15 cellular contexts compared by ENCODE assay signal in the genomic region with DNA sequence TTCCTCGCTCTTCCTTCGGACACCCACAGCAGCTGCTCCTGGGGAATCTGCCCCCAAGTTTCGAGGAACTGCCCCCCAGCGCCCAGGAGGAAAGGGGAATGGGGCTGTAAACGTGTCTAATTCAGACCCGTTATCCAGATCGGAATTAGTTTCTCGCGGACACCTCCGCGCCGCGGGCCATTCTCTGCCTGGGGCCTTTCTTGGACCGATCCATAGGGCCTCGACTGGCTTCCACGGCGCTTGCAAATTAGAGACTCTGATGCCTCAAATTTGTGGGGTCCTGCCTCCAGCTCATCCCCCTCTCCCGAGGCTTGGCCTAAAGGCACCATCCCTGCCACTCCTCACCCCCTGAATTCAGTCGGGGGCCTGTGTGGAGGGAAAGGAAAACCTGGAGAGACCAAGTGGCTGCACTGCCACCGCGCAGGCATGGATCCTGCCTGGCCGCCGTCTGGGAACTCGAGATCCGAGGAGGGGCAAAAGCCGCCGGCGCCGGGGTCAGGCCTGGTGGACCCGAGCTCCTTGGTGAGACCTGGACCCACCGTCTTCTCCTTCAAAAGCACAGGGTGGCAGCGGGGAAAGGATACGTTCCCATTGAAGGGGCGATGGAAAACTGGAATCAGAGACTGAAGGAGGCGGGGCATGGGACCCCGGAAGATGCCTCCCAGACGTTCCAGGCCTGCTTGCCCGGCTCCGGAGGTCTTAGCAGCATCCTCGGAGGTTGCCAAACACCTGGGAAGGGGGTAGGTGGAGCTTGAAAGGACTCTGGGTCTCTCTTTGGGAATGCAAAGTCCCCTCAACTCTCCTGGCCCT. TPM values are rescaled to one million over a fixed set of nuclear protein-coding genes. Genes with fewer than 3 reads are reported as not detected.
DNase-seq lines count a peak whose midpoint lies in the region; ATAC-seq, FAIRE-seq and TF ChIP-seq lines count a peak whose summit lies in the region.
"Had no signal": no experiment of that assay in that cellular context is flagged by ENCODE, and none has a peak within 500 bp of the region (broad histone marks: within the 10 kb centered on the region; RNA-seq: fewer than 3 reads in every experiment).

No MANE protein-coding gene starts in this region.

- peaks cover 63% of the 10 kb centered on the region for H3K27me3 Mint-ChIP-seq in activated T-helper 17 cell treated with anti-CD3 and anti-CD28 coated beads, Interleukin-2, amount 50 U/mL, for 72 hours
- peaks cover 89% of the 10 kb centered on the region for H3K27me3 Mint-ChIP-seq in neural progenitor cell (ENCODE audit: insufficient read depth, low read depth)

- peak overlapping the region; percentile 62 for H3K4me3 Mint-ChIP-seq in activated T-helper 17 cell treated with anti-CD3 and anti-CD28 coated beads, Interleukin-2, amount 50 U/mL, for 72 hours
- H3K4me3 Mint-ChIP-seq in neural progenitor cell, result no peak overlapping the region
- H3K4me3 Mint-ChIP-seq: activated T-helper 1 cell treated with anti-CD3 and anti-CD28 coated beads, Interleukin-12 subunit alpha, Interleukin-12 subunit beta, Interleukin-2, Interleukin-4 antibody, amounts not matched to agents 30 ng/mL and 10 ng/mL and 1 ng/mL, durations not matched to agents 14 hours and 24 hours and 36 hours had no signal

- no peaks in the 10 kb centered on the region for H3K9me3 Mint-ChIP-seq in activated T-helper 17 cell treated with anti-CD3 and anti-CD28 coated beads, Interleukin-2, amount 50 U/mL, for 72 hours
- H3K9me3 Mint-ChIP-seq in neural progenitor cell, result peaks cover 2% of the 10 kb centered on the region
- H3K9me3 Mint-ChIP-seq: activated T-helper 1 cell treated with anti-CD3 and anti-CD28 coated beads, Interleukin-12 subunit alpha, Interleukin-12 subunit beta, Interleukin-2, Interleukin-4 antibody, amounts not matched to agents 30 ng/mL and 10 ng/mL and 1 ng/mL, durations not matched to agents 14 hours and 24 hours and 36 hours had no signal

- ATAC-seq in activated T-helper 17 cell treated with anti-CD3 and anti-CD28 coated beads, Interleukin-2, amount 50 U/mL, for 72 hours (replicated peaks), result no peak
- no peak for ATAC-seq in HG02763 (IDR thresholded peaks at IDR 0.05; ENCODE audit: unreplicated experiment)

- no peaks in the 10 kb centered on the region for H3K36me3 Mint-ChIP-seq in activated T-helper 17 cell treated with anti-CD3 and anti-CD28 coated beads, Interleukin-2, amount 50 U/mL, for 72 hours (ENCODE audit: low read depth)
- no peaks in the 10 kb centered on the region for H3K36me3 Mint-ChIP-seq in neural progenitor cell

- H3K36me3 ChIP-seq in HUES48 (ENCODE audit: control insufficient read depth, insufficient read depth, low read length) (no peaks in the 10 kb centered on the region), neural progenitor cell (no peaks in the 10 kb centered on the region)
- H3K36me3 ChIP-seq: prostate gland, uterus had no signal

- H3K9me3 ChIP-seq in HUES48 (ENCODE audit: control insufficient read depth, insufficient read depth, low read length), result no peaks in the 10 kb centered on the region
- H3K9me3 ChIP-seq in neural progenitor cell (ENCODE audit: low read depth), result no peaks in the 10 kb centered on the region
- H3K9me3 ChIP-seq: A549, prostate gland, uterus had no signal

- no peak overlapping the region for H3K27ac Mint-ChIP-seq in activated T-helper 17 cell treated with anti-CD3 and anti-CD28 coated beads, Interleukin-2, amount 50 U/mL, for 72 hours
- H3K27ac Mint-ChIP-seq in neural progenitor cell, result no peak overlapping the region

- H3K4me2 ChIP-seq in neural progenitor cell, result peak overlapping the region; percentile 57

- no peak overlapping the region for H2AFZ ChIP-seq in neural progenitor cell (replicated peaks)

- H3K4me1 ChIP-seq in HUES48 (ENCODE audit: control insufficient read depth, insufficient read depth, low read length) (peaks cover 17% of the 10 kb centered on the region; the same call in 1 of the 2 replicates), neural progenitor cell (peaks cover 18% of the 10 kb centered on the region)
- H3K4me1 ChIP-seq: A549, foreskin keratinocyte had no signal

- H3K27me3 ChIP-seq in HUES48 (ENCODE audit: control insufficient read depth, insufficient read depth, low read length), result peaks cover 97% of the 10 kb centered on the region
- H3K27me3 ChIP-seq in neural progenitor cell, result peaks cover 100% of the 10 kb centered on the region

- H3K27ac ChIP-seq in HUES48 (ENCODE audit: low read depth, low read length) (no peak overlapping the region), neural progenitor cell (no peak overlapping the region)
- H3K27ac ChIP-seq: A549, foreskin keratinocyte, prostate gland, uterus had no signal

- H3K4me3 ChIP-seq in HUES48 (ENCODE audit: low read depth, low read length) (peak overlapping the region; percentile 2; the same call in 1 of the 2 replicates), neural progenitor cell (peak overlapping the region; percentile 2)
- H3K4me3 ChIP-seq: prostate gland, uterus had no signal

- no peaks in the 10 kb centered on the region for H3K79me2 ChIP-seq in neural progenitor cell (ENCODE audit: low read depth)

- H4K20me1 ChIP-seq in neural progenitor cell (ENCODE audit: low read depth), result peaks cover 63% of the 10 kb centered on the region

- DNase-seq in NCI-H748 (lab: John Stamatoyannopoulos, UW; ENCODE audit: unreplicated experiment) (peak; percentile 41), NCI-H748 treated with DMSO at 0.1 percent for 48 hours (lab: John Stamatoyannopoulos, UW) (no peak), neural progenitor cell (ENCODE audit: low spot score) (peak; percentile 43), urothelium cell line (ENCODE audit: low spot score) (no peak), SIG-M5 (lab: John Stamatoyannopoulos, UW) (no peak)
- DNase-seq: cerebellar nuclear complex, foreskin keratinocyte had no signal

- no peak for TF ChIP-seq CTCF in neural progenitor cell (IDR thresholded peaks at IDR 0.05)

- peaks cover 31% of the 10 kb centered on the region for H3F3A ChIP-seq in neural progenitor cell (ENCODE audit: low read depth)

- H3K9ac ChIP-seq in HUES48 (ENCODE audit: low read depth, low read length) (no peak overlapping the region), neural progenitor cell (no peak overlapping the region)

- FAIRE-seq in urothelium cell line (lab: Jason Lieb, UNC), result no peak
- FAIRE-seq: A549 had no signal

- H3K4me1 Mint-ChIP-seq in activated T-helper 17 cell treated with anti-CD3 and anti-CD28 coated beads, Interleukin-2, amount 50 U/mL, for 72 hours, result peaks cover 5% of the 10 kb centered on the region
- peaks cover 31% of the 10 kb centered on the region for H3K4me1 Mint-ChIP-seq in neural progenitor cell

RNA-seq across cellular contexts. Expression of a gene that starts 13.7 kb away (rescaled TPM):
- not detected for total RNA-seq in activated T-helper 17 cell treated with anti-CD3 and anti-CD28 coated beads, Interleukin-2, amount 50 U/mL, for 72 hours
- total RNA-seq in neural progenitor cell (ENCODE audit: low replicate concordance), result not detected in 2 replicates
- total RNA-seq: activated T-helper 1 cell treated with anti-CD3 and anti-CD28 coated beads, Interleukin-12 subunit alpha, Interleukin-12 subunit beta, Interleukin-2, Interleukin-4 antibody, amounts not matched to agents 30 ng/mL and 10 ng/mL and 1 ng/mL, durations not matched to agents 14 hours and 24 hours and 36 hours; foreskin keratinocyte; lower leg skin; prostate gland; uterus had no signal

Comparison
In these comparisons a context has a peak if more than half of its experiments do, and no peak if none do; other contexts are left out.
1. DNase-seq: peak in NCI-H748 (single experiment) and neural progenitor cell (single experiment); none in NCI-H748 treated with DMSO at 0.1 percent for 48 hours (single experiment), urothelium cell line (single experiment) and SIG-M5 (single experiment).